ENCODE assay signal across 21 cellular contexts in genomic region chr9:123059472-123060220, GRCh38. TPM values are rescaled to one million over a fixed set of nuclear protein-coding genes. Genes with fewer than 3 reads are reported as not detected.
A peak's percentile ranks its signal among the peaks of the same experiment; 100 is the strongest.
DNase-seq lines count a peak whose midpoint lies in the region; ATAC-seq and TF ChIP-seq lines count a peak whose summit lies in the region.
"Had no signal": no experiment of that assay in that cellular context is flagged by ENCODE, and none has a peak within 500 bp of the region (broad histone marks: within the 10 kb centered on the region; RNA-seq: fewer than 3 reads in every experiment).

No MANE protein-coding gene starts in this region.

- no TSS peak for BruUV-seq in mammary epithelial cell (replicated peaks; lab: Mats Ljungman, UMichigan)

- H2AFZ ChIP-seq in mammary epithelial cell (ENCODE audit: low read depth, low read length): no peak overlapping the region

- H3K27ac ChIP-seq in mammary epithelial cell (ENCODE audit: insufficient read depth, low read depth, low read length): no peak overlapping the region
- H3K27ac ChIP-seq in left lung: no peak overlapping the region
- peak overlapping the region; percentile 77 to 88 (median 86) for H3K27ac ChIP-seq in thyroid gland
- no peak overlapping the region for H3K27ac ChIP-seq in ovary

- TF ChIP-seq EP300 in ovary (IDR thresholded peaks at IDR 0.05): no peak

- H3K4me2 ChIP-seq in mammary epithelial cell (ENCODE audit: insufficient read depth, low read depth, low read length): no peak overlapping the region

- TF ChIP-seq POLR2A in thyroid gland (IDR thresholded peaks at IDR 0.05): peak in 1 of 2 donors; percentile 24
- no peak for TF ChIP-seq POLR2A in ovary (IDR thresholded peaks at IDR 0.05)

- H3K4me3 ChIP-seq in mammary epithelial cell (replicated peaks in 1 of 3; ENCODE audit: insufficient read depth in 1 of 3, low read depth in 2 of 3, low read length in 3 of 3) (no peak overlapping the region), left lung (no peak overlapping the region), thyroid gland (replicated peaks in 1 of 3) (no peak overlapping the region), ovary (no peak overlapping the region)
- H3K4me3 ChIP-seq: GM12878 had no signal

- H4K20me1 ChIP-seq in mammary epithelial cell (ENCODE audit: insufficient read depth, low read length): peaks cover 2% of the 10 kb centered on the region

- intact Hi-C loops in mammary epithelial cell (cut with micrococcal nuclease) (no loop called here), left lung (cut with DNase I) (no loop called here), thyroid gland (cut with DNase I) (no loop called here), ovary (cut with DNase I) (no loop called here)

- TF ChIP-seq CTCF in mammary epithelial cell (conservative IDR thresholded peaks at IDR 0.05 in 1 of 2, IDR thresholded peaks at IDR 0.05 in 1 of 2; ENCODE audit: extremely low read depth in 1 of 2, insufficient read depth in 1 of 2, low read depth in 1 of 2, low read length in 2 of 2) (no peak), left lung (IDR thresholded peaks at IDR 0.05) (no peak), thyroid gland (IDR thresholded peaks at IDR 0.05) (no peak), ovary (IDR thresholded peaks at IDR 0.05) (no peak)

- H3K79me2 ChIP-seq in mammary epithelial cell (ENCODE audit: insufficient read depth, low read length): no peaks in the 10 kb centered on the region

- CTCF ChIA-PET in mammary epithelial cell (lab: Charles Lee; ENCODE audit: low non-redundant PET): no interaction called here

- dilution Hi-C loops in mammary epithelial cell (cut with HindIII; ENCODE audit: low sequenced_read_pairs): no loop called here

- WGBS in mammary epithelial cell (ENCODE audit: low coverage, missing lambda C conversion rate): 99% methylated on average over 9 of the region's 9 CpGs
- 80 to 84% methylated on average over 9 of the region's 9 CpGs for WGBS in thyroid gland, 2 donors
- WGBS in ovary, 3 donors: 83 to 91% (median 88%) methylated on average over 9 of the region's 9 CpGs

- peaks cover 5% of the 10 kb centered on the region for H3K4me1 ChIP-seq in mammary epithelial cell (ENCODE audit: insufficient read depth, low read length)
- H3K4me1 ChIP-seq in left lung: peaks cover 4% of the 10 kb centered on the region in 2 donors
- peaks cover 54 to 66% of the 10 kb centered on the region in 2 donors for H3K4me1 ChIP-seq in thyroid gland
- H3K4me1 ChIP-seq in ovary (ENCODE audit: insufficient read depth): peaks cover 7% of the 10 kb centered on the region

- no peak overlapping the region for H3K9ac ChIP-seq in mammary epithelial cell (ENCODE audit: insufficient read depth, low read length)

- DNase-seq in HuH-7.5 (ENCODE audit: low spot score): peak; percentile 16
- peak; percentile 5 for DNase-seq in mammary epithelial cell
- no peak for DNase-seq in left lung
- DNase-seq in thyroid gland: peak; percentile 39 to 40
- DNase-seq in activated CD8-positive, alpha-beta memory T cell treated with anti-CD3 and anti-CD28 coated beads, Interleukin-2, amount 50 U/mL, for 4 hours: no peak
- DNase-seq in NCI-H446 (lab: John Stamatoyannopoulos, UW): no peak
- no peak for DNase-seq in ovary
- DNase-seq: ACHN; Calu3; CD4-positive, alpha-beta T cell; DMS79; GOT3; Karpas-422; NCI-H1417; NCI-H1930; NCI-H2171 treated with DMSO at 0.1 percent for 48 hours; NCI-H510A treated with DMSO at 0.1 percent for 48 hours had no signal

- H3K27me3 ChIP-seq in mammary epithelial cell (ENCODE audit: insufficient read depth, low read length): no peaks in the 10 kb centered on the region
- H3K27me3 ChIP-seq in left lung: no peaks in the 10 kb centered on the region
- H3K27me3 ChIP-seq in thyroid gland: no peaks in the 10 kb centered on the region
- no peaks in the 10 kb centered on the region for H3K27me3 ChIP-seq in ovary

- ATAC-seq in left lung (peak; percentile 23), GM18861 (IDR thresholded peaks at IDR 0.05; ENCODE audit: unreplicated experiment) (no peak)
- ATAC-seq: GM12878 had no signal

- H3K36me3 ChIP-seq in mammary epithelial cell (ENCODE audit: insufficient read depth, low read length) (peaks cover 4% of the 10 kb centered on the region), left lung (peaks cover 0 to 10% of the 10 kb centered on the region in 2 donors), thyroid gland (no peaks in the 10 kb centered on the region), ovary (no peaks in the 10 kb centered on the region)

- H3K9me3 ChIP-seq in mammary epithelial cell (replicated peaks; ENCODE audit: insufficient read depth, low read length) (no peaks in the 10 kb centered on the region), left lung (no peaks in the 10 kb centered on the region), thyroid gland (no peaks in the 10 kb centered on the region), ovary (no peaks in the 10 kb centered on the region)

- in situ Hi-C loops in mammary epithelial cell (cut with MboI; ENCODE audit: low sequenced_read_pairs in 2 of 2): no loop called here

RNA-seq across cellular contexts. Expression of gene GPR21, which starts 26.2 kb away (rescaled TPM):
- total RNA-seq in mammary epithelial cell (1 to 10 TPM; 1.2 to 1.5 TPM), left lung (under 1 TPM; 0.37 to 0.41 TPM), thyroid gland (10 to 100 TPM in 1 of 4 donors, 1 to 10 TPM in 3; 4.0 to 11.8 (median 5.7) TPM), ovary (1 to 10 TPM in 5 of 7 donors, not detected in 2; 1.4 to 2.4 (median 1.9) TPM)
- polyA plus RNA-seq in mammary epithelial cell (not detected), ovary (under 1 TPM; 0.39 to 0.60 TPM)
- not detected for polyA minus RNA-seq in mammary epithelial cell
- total RNA-seq: G401, RPMI7951 had no signal

Comparison
In these comparisons a context has a peak if more than half of its experiments do, and no peak if none do; other contexts are left out.
1. DNase-seq: peak in HuH-7.5 (single experiment), mammary epithelial cell (single experiment) and thyroid gland (2 of 2); none in left lung (0 of 2), activated CD8-positive, alpha-beta memory T cell treated with anti-CD3 and anti-CD28 coated beads, Interleukin-2, amount 50 U/mL, for 4 hours (single experiment), NCI-H446 (0 of 2) and ovary (0 of 5).
2. H3K27ac ChIP-seq: peak in thyroid gland (3 of 3); none in mammary epithelial cell (single experiment), left lung (0 of 2) and ovary (0 of 2).